ENCODE assay signal across 28 cellular contexts in genomic region chr4:8582436-8582835, GRCh38. TPM values are rescaled to one million over a fixed set of nuclear protein-coding genes. Genes with fewer than 3 reads are reported as not detected.
"Had no signal": no experiment of that assay in that cellular context is flagged by ENCODE, and none has a peak within 500 bp of the region (broad histone marks: within the 10 kb centered on the region; RNA-seq: fewer than 3 reads in every experiment).

No MANE protein-coding gene starts in this region.

- H3K4me2 ChIP-seq: KMS-11 had no signal

- H3K4me1 Mint-ChIP-seq: activated naive CD8-positive, alpha-beta T cell treated with anti-CD3 and anti-CD28 coated beads, Interleukin-2, amount 50 U/mL, for 24 hours had no signal

- H3K9me3 Mint-ChIP-seq: activated naive CD4-positive, alpha-beta T cell treated with anti-CD3 and anti-CD28 coated beads, Interleukin-2, amount 50 U/mL, for 72 hours; activated naive CD8-positive, alpha-beta T cell treated with anti-CD3 and anti-CD28 coated beads, Interleukin-2, amount 50 U/mL, for 24 hours; activated T-helper 1 cell treated with anti-CD3 and anti-CD28 coated beads, Interleukin-12 subunit alpha, Interleukin-12 subunit beta, Interleukin-2, Interleukin-4 antibody, amounts not matched to agents 30 ng/mL and 10 ng/mL and 1 ng/mL, durations not matched to agents 14 hours and 24 hours and 36 hours had no signal

- H3K36me3 Mint-ChIP-seq: activated naive CD4-positive, alpha-beta T cell treated with anti-CD3 and anti-CD28 coated beads, Interleukin-2, amount 50 U/mL, for 72 hours had no signal

- H3K27ac Mint-ChIP-seq: activated CD8-positive, alpha-beta T cell treated with anti-CD3 and anti-CD28 coated beads, Interleukin-2, amount 10 ng/mL, durations not matched to agents 7 days and 5 days; activated naive CD4-positive, alpha-beta T cell treated with anti-CD3 and anti-CD28 coated beads, Interleukin-2, amount 50 U/mL, for 72 hours; activated naive CD8-positive, alpha-beta T cell treated with anti-CD3 and anti-CD28 coated beads, Interleukin-2, amount 50 U/mL, for 24 hours; activated T-helper 1 cell treated with anti-CD3 and anti-CD28 coated beads, Interleukin-12 subunit alpha, Interleukin-12 subunit beta, Interleukin-2, Interleukin-4 antibody, amounts not matched to agents 30 ng/mL and 10 ng/mL and 1 ng/mL, durations not matched to agents 14 hours and 24 hours and 36 hours had no signal

- DNase-seq: activated CD4-positive, alpha-beta T cell treated with anti-CD3 and anti-CD28 coated beads for 48 hours; activated CD4-positive, alpha-beta T cell treated with anti-CD3 and anti-CD28 coated beads, Interleukin-2, amount 50 U/mL, for 4 hours; activated CD8-positive, alpha-beta memory T cell treated with anti-CD3 and anti-CD28 coated beads, Interleukin-2, amount 50 U/mL, for 48 hours; activated CD8-positive, alpha-beta T cell treated with anti-CD3 and anti-CD28 coated beads, Interleukin-2, amount 10 ng/mL, durations not matched to agents 7 days and 5 days; activated effector memory CD4-positive, alpha-beta T cell treated with Interleukin-2 at 50 U/mL for 16 hours; activated naive CD4-positive, alpha-beta T cell treated with Interleukin-2 at 50 U/mL for 16 hours; activated naive CD8-positive, alpha-beta T cell treated with anti-CD3 and anti-CD28 coated beads, Interleukin-2, amount 50 U/mL, for 24 hours; activated T-cell treated with anti-CD3 and anti-CD28 coated beads, Interleukin-2, amount 50 U/mL, for 1 hour; amniotic stem cell; body of pancreas; NCI-H1105; NCI-H1436; NCI-H187; NCI-H2081; NCI-H510A treated with DMSO at 0.1 percent for 48 hours; NCI-H69; NK-92 treated with Interleukin-12 subunit alpha and Interleukin-12 subunit beta, amount 100 ng/mL, for 24 hours; SIG-M5; T-helper 1 cell had no signal

- H3K9ac ChIP-seq: KMS-11 had no signal

- H3K4me3 Mint-ChIP-seq: activated CD8-positive, alpha-beta T cell treated with anti-CD3 and anti-CD28 coated beads, Interleukin-2, amount 10 ng/mL, durations not matched to agents 7 days and 5 days; activated naive CD8-positive, alpha-beta T cell treated with anti-CD3 and anti-CD28 coated beads, Interleukin-2, amount 50 U/mL, for 24 hours; activated T-helper 1 cell treated with anti-CD3 and anti-CD28 coated beads, Interleukin-12 subunit alpha, Interleukin-12 subunit beta, Interleukin-2, Interleukin-4 antibody, amounts not matched to agents 30 ng/mL and 10 ng/mL and 1 ng/mL, durations not matched to agents 14 hours and 24 hours and 36 hours had no signal

- H3K4me3 ChIP-seq: ascending aorta, body of pancreas, Peyer's patch had no signal

- H3K27ac ChIP-seq: ascending aorta, body of pancreas, KMS-11, Peyer's patch, VCaP had no signal

- H3K27me3 ChIP-seq: body of pancreas had no signal

- H3K36me3 ChIP-seq: ascending aorta, Peyer's patch had no signal

- H3K4me1 ChIP-seq: ascending aorta, body of pancreas, Peyer's patch had no signal

- ATAC-seq: activated CD8-positive, alpha-beta T cell treated with anti-CD3 and anti-CD28 coated beads, Interleukin-2, amount 10 ng/mL, durations not matched to agents 7 days and 5 days; activated naive CD4-positive, alpha-beta T cell treated with anti-CD3 and anti-CD28 coated beads, Interleukin-2, amount 50 U/mL, for 72 hours; activated naive CD8-positive, alpha-beta T cell treated with anti-CD3 and anti-CD28 coated beads, Interleukin-2, amount 50 U/mL, for 24 hours; body of pancreas had no signal

- H3K9me3 ChIP-seq: ascending aorta, body of pancreas, Peyer's patch had no signal

- FAIRE-seq: bronchial epithelial cell had no signal

RNA-seq across cellular contexts. Expression of gene GPR78, which starts 2.2 kb away (rescaled TPM):
- total RNA-seq: activated CD8-positive, alpha-beta T cell treated with anti-CD3 and anti-CD28 coated beads, Interleukin-2, amount 10 ng/mL, durations not matched to agents 7 days and 5 days; activated T-helper 1 cell treated with anti-CD3 and anti-CD28 coated beads, Interleukin-12 subunit alpha, Interleukin-12 subunit beta, Interleukin-2, Interleukin-4 antibody, amounts not matched to agents 30 ng/mL and 10 ng/mL and 1 ng/mL, durations not matched to agents 14 hours and 24 hours and 36 hours; ascending aorta; body of pancreas; MCF 10A; Peyer's patch; T-helper 2 cell treated with Interferon-gamma antibody and Interleukin-4, amounts not matched to agents 100 ng/mL and 5 ng/mL, for 36 hours had no signal

RNA-seq across cellular contexts. Expression of gene CPZ, which starts 10.1 kb away (rescaled TPM):
- total RNA-seq: activated naive CD4-positive, alpha-beta T cell treated with anti-CD3 and anti-CD28 coated beads, Interleukin-2, amount 50 U/mL, for 72 hours; activated T-helper 1 cell treated with anti-CD3 and anti-CD28 coated beads, Interleukin-12 subunit alpha, Interleukin-12 subunit beta, Interleukin-2, Interleukin-4 antibody, amounts not matched to agents 30 ng/mL and 10 ng/mL and 1 ng/mL, durations not matched to agents 14 hours and 24 hours and 36 hours; MCF 10A; T-helper 2 cell treated with Interferon-gamma antibody and Interleukin-4, amounts not matched to agents 100 ng/mL and 5 ng/mL, for 36 hours had no signal
